Comparison of ENCODE assay signal across 1 cellular context in the genomic region with DNA sequence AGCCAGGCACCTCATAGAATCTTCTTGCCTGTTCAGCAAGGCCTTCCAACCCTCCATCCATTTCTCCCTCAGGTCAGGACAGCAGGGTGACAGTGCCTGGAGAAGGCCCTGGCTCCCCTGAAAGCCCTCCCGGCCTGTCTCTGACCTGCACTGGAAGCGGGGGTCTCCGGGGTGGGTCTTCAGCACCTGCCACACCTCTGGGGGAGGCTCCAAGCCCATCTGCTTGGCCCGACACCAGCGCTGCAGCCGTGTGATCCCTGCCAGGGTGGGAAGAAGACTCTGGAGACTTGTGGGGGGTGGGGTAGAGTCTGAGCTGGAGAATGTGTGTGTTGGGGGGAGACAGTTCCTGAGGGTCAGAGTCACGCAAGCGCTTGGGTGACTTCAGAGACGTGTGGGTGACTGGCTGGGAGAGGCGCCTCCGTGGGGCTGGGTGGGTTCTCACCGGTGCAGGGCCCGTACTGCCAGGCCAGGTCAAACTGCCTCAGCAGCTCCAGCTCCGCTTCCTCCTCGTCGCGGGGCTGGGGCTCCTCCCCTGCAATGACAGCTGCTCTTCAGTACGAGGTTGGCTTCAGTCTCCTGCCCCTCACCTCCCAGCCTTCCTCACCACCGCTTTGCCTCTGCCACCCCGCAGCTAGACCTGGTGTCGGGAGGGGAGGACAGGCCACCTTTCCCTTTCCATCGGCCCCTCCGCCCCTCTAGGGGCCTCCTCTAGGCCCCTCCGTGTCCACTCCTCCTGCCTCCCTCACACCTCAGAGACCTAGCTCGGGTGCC.
TF ChIP-seq lines count a peak whose summit lies in the region.

No MANE protein-coding gene starts in this region.

TF ChIP-seq in K562, 482 proteins besides CTCF, POLR2A, EP300 and RAD21 (continued from another document):
- TF ChIP-seq CHD7 (IDR thresholded peaks at IDR 0.05; ENCODE audit: low read depth, low read length) (no peak), TEAD1 (CRISPR knock-in tag; IDR thresholded peaks at IDR 0.05) (0 out of 4 replicates have a peak, but pooled peaks of 1 of the 2 experiments have one; percentile 49), RB1 (IDR thresholded peaks at IDR 0.05; ENCODE audit: low read depth) (0 out of 2 replicates have a peak, but pooled peaks have one; percentile 8), LCOR (CRISPR knock-in tag; IDR thresholded peaks at IDR 0.05) (no peak), CREB3 (tag; conservative IDR thresholded peaks at IDR 0.05; ENCODE audit: low read depth) (no peak)
- TF ChIP-seq, protein P1, sequence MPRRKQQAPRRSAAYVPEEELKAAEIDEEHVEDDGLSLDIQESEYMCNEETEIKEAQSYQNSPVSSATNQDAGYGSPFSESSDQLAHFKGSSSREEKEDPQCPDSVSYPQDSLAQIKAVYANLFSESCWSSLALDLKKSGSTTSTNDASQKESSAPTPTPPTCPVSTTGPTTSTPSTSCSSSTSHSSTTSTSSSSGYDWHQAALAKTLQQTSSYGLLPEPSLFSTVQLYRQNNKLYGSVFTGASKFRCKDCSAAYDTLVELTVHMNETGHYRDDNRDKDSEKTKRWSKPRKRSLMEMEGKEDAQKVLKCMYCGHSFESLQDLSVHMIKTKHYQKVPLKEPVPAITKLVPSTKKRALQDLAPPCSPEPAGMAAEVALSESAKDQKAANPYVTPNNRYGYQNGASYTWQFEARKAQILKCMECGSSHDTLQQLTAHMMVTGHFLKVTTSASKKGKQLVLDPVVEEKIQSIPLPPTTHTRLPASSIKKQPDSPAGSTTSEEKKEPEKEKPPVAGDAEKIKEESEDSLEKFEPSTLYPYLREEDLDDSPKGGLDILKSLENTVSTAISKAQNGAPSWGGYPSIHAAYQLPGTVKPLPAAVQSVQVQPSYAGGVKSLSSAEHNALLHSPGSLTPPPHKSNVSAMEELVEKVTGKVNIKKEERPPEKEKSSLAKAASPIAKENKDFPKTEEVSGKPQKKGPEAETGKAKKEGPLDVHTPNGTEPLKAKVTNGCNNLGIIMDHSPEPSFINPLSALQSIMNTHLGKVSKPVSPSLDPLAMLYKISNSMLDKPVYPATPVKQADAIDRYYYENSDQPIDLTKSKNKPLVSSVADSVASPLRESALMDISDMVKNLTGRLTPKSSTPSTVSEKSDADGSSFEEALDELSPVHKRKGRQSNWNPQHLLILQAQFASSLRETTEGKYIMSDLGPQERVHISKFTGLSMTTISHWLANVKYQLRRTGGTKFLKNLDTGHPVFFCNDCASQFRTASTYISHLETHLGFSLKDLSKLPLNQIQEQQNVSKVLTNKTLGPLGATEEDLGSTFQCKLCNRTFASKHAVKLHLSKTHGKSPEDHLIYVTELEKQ (CRISPR knock-in tag; IDR thresholded peaks at IDR 0.05) = no peak
- TF ChIP-seq, protein P2, sequence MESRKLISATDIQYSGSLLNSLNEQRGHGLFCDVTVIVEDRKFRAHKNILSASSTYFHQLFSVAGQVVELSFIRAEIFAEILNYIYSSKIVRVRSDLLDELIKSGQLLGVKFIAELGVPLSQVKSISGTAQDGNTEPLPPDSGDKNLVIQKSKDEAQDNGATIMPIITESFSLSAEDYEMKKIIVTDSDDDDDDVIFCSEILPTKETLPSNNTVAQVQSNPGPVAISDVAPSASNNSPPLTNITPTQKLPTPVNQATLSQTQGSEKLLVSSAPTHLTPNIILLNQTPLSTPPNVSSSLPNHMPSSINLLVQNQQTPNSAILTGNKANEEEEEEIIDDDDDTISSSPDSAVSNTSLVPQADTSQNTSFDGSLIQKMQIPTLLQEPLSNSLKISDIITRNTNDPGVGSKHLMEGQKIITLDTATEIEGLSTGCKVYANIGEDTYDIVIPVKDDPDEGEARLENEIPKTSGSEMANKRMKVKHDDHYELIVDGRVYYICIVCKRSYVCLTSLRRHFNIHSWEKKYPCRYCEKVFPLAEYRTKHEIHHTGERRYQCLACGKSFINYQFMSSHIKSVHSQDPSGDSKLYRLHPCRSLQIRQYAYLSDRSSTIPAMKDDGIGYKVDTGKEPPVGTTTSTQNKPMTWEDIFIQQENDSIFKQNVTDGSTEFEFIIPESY (CRISPR knock-in tag; IDR thresholded peaks at IDR 0.05) = no peak
- TF ChIP-seq, protein P3, sequence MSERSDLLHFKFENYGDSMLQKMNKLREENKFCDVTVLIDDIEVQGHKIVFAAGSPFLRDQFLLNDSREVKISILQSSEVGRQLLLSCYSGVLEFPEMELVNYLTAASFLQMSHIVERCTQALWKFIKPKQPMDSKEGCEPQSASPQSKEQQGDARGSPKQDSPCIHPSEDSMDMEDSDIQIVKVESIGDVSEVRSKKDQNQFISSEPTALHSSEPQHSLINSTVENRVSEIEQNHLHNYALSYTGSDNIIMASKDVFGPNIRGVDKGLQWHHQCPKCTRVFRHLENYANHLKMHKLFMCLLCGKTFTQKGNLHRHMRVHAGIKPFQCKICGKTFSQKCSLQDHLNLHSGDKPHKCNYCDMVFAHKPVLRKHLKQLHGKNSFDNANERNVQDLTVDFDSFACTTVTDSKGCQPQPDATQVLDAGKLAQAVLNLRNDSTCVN (CRISPR knock-in tag; IDR thresholded peaks at IDR 0.05) = no peak; the same call in 1 of the 2 replicates
